In the genomic region with DNA sequence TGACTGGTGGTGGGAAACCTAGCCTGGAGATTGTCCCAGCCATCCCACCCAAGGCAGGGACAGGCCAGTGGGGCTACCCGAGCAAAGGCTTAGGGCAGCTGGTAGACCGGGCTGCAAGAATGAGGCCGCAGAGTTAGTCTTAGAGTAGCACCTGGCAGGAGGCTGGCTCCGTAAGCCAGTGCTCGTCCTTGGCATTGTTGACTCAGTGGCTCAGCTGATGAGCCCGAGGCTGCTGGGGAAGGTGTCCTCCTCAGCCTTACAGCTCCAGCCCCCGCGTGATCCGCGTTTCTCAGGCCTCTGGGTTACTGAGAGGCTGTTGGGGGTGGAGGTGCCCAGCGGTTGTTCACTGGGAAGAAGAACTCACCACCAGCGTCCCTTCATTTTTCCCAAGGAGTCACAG, we compare ENCODE assay signal across 11 cellular contexts.
DNase-seq lines count a peak whose midpoint lies in the region; ATAC-seq lines count a peak whose summit lies in the region.
"Had no signal": no experiment of that assay in that cellular context is flagged by ENCODE, and none has a peak within 500 bp of the region (broad histone marks: within the 10 kb centered on the region; RNA-seq: fewer than 3 reads in every experiment).

No MANE protein-coding gene starts in this region.

- H3K4me3 Mint-ChIP-seq in activated T-cell treated with anti-CD3 and anti-CD28 coated beads, Interleukin-2, amount 50 U/mL, for 24 hours, result no peak overlapping the region
- peak overlapping the region; percentile 54 for H3K4me3 Mint-ChIP-seq in central memory CD8-positive, alpha-beta T cell
- peak overlapping the region; percentile 53 for H3K4me3 Mint-ChIP-seq in stimulated activated effector memory CD8-positive, alpha-beta T cell treated with anti-CD3 and anti-CD28 coated beads, Interleukin-12 subunit alpha, Interleukin-12 subunit beta, amount 100 ng/mL, for 72 hours

- peaks cover 74% of the 10 kb centered on the region for H3K4me1 Mint-ChIP-seq in activated T-cell treated with anti-CD3 and anti-CD28 coated beads, Interleukin-2, amount 50 U/mL, for 24 hours (ENCODE audit: low read depth)
- peaks cover 61% of the 10 kb centered on the region for H3K4me1 Mint-ChIP-seq in central memory CD8-positive, alpha-beta T cell
- H3K4me1 Mint-ChIP-seq in stimulated activated effector memory CD8-positive, alpha-beta T cell treated with anti-CD3 and anti-CD28 coated beads, Interleukin-12 subunit alpha, Interleukin-12 subunit beta, amount 100 ng/mL, for 72 hours, result peaks cover 65% of the 10 kb centered on the region

- no peaks in the 10 kb centered on the region for H3K9me3 Mint-ChIP-seq in activated T-cell treated with anti-CD3 and anti-CD28 coated beads, Interleukin-2, amount 50 U/mL, for 24 hours
- H3K9me3 Mint-ChIP-seq in central memory CD8-positive, alpha-beta T cell, result no peaks in the 10 kb centered on the region
- H3K9me3 Mint-ChIP-seq in stimulated activated effector memory CD8-positive, alpha-beta T cell treated with anti-CD3 and anti-CD28 coated beads, Interleukin-12 subunit alpha, Interleukin-12 subunit beta, amount 100 ng/mL, for 72 hours, result no peaks in the 10 kb centered on the region

- peaks cover under 1% of the 10 kb centered on the region; the same call in 1 of the 2 replicates for H3K36me3 ChIP-seq in KOPT-K1 (ENCODE audit: insufficient read depth, low read length)

- H3K27me3 Mint-ChIP-seq in activated T-cell treated with anti-CD3 and anti-CD28 coated beads, Interleukin-2, amount 50 U/mL, for 24 hours, result no peaks in the 10 kb centered on the region
- H3K27me3 Mint-ChIP-seq in central memory CD8-positive, alpha-beta T cell, result no peaks in the 10 kb centered on the region

- peak overlapping the region; percentile 67 for H3K27ac Mint-ChIP-seq in activated T-cell treated with anti-CD3 and anti-CD28 coated beads, Interleukin-2, amount 50 U/mL, for 24 hours
- peak overlapping the region; percentile 19 for H3K27ac Mint-ChIP-seq in central memory CD8-positive, alpha-beta T cell (ENCODE audit: low read depth)
- peak overlapping the region; percentile 71 for H3K27ac Mint-ChIP-seq in stimulated activated effector memory CD8-positive, alpha-beta T cell treated with anti-CD3 and anti-CD28 coated beads, Interleukin-12 subunit alpha, Interleukin-12 subunit beta, amount 100 ng/mL, for 72 hours

- peaks cover 4% of the 10 kb centered on the region for H3K36me3 Mint-ChIP-seq in activated T-cell treated with anti-CD3 and anti-CD28 coated beads, Interleukin-2, amount 50 U/mL, for 24 hours (ENCODE audit: low read depth)
- peaks cover 2% of the 10 kb centered on the region for H3K36me3 Mint-ChIP-seq in central memory CD8-positive, alpha-beta T cell (ENCODE audit: insufficient read depth)
- peaks cover 6% of the 10 kb centered on the region for H3K36me3 Mint-ChIP-seq in stimulated activated effector memory CD8-positive, alpha-beta T cell treated with anti-CD3 and anti-CD28 coated beads, Interleukin-12 subunit alpha, Interleukin-12 subunit beta, amount 100 ng/mL, for 72 hours

- peak overlapping the region; percentile 86 for H3K27ac ChIP-seq in KOPT-K1 (ENCODE audit: low read depth, low read length, poor library complexity, severe bottlenecking)

- DNase-seq in activated T-cell treated with anti-CD3 and anti-CD28 coated beads, Interleukin-2, amount 50 U/mL, for 24 hours, result no peak
- DNase-seq in activated T-cell treated with anti-CD3 and anti-CD28 coated beads for 4 hours, result no peak
- no peak for DNase-seq in central memory CD8-positive, alpha-beta T cell (ENCODE audit: low spot score in 2 of 2)
- no peak for DNase-seq in stimulated activated effector memory CD8-positive, alpha-beta T cell treated with anti-CD3 and anti-CD28 coated beads, Interleukin-12 subunit alpha, Interleukin-12 subunit beta, amount 100 ng/mL, for 72 hours (ENCODE audit: low spot score in 2 of 2)
- no peak for DNase-seq in middle frontal gyrus (ENCODE audit: extremely low spot score, low spot score)
- DNase-seq in amygdala (lab: John Stamatoyannopoulos, UW), result no peak
- DNase-seq in HUDEP-2 (lab: John Stamatoyannopoulos, UW; ENCODE audit: unreplicated experiment in 76 of 76), result no peak
- DNase-seq: activated CD4-positive, CD25-positive, alpha-beta regulatory T cell; NCI-H1092; Right ventricle myocardium superior had no signal

- no peak for ATAC-seq in central memory CD8-positive, alpha-beta T cell (replicated peaks; ENCODE audit: extremely low read depth, poor library complexity, severe bottlenecking)
- peak; percentile 3 for ATAC-seq in stimulated activated effector memory CD8-positive, alpha-beta T cell treated with anti-CD3 and anti-CD28 coated beads, Interleukin-12 subunit alpha, Interleukin-12 subunit beta, amount 100 ng/mL, for 72 hours

- H3K9me3 ChIP-seq in KOPT-K1 (ENCODE audit: insufficient read depth, low read length, poor library complexity, severe bottlenecking), result no peaks in the 10 kb centered on the region

Comparison
In these comparisons a context has a peak if more than half of its experiments do, and no peak if none do; other contexts are left out.
1. H3K27ac Mint-ChIP-seq: peak in every context shown above with its lines; median percentile 71 in stimulated activated effector memory CD8-positive, alpha-beta T cell treated with anti-CD3 and anti-CD28 coated beads, Interleukin-12 subunit alpha, Interleukin-12 subunit beta, amount 100 ng/mL, for 72 hours; 67 in activated T-cell treated with anti-CD3 and anti-CD28 coated beads, Interleukin-2, amount 50 U/mL, for 24 hours; 19 in central memory CD8-positive, alpha-beta T cell.